16 cellular contexts compared by ENCODE assay signal in genomic region chr17:32124985-32125847, GRCh38. TPM values are rescaled to one million over a fixed set of nuclear protein-coding genes. Genes with fewer than 3 reads are reported as not detected.
DNase-seq lines count a peak whose midpoint lies in the region; ATAC-seq and TF ChIP-seq lines count a peak whose summit lies in the region.
"Had no signal": no experiment of that assay in that cellular context is flagged by ENCODE, and none has a peak within 500 bp of the region (broad histone marks: within the 10 kb centered on the region; RNA-seq: fewer than 3 reads in every experiment).

No MANE protein-coding gene starts in this region.

- H3K27me3 ChIP-seq in heart left ventricle = no peaks in the 10 kb centered on the region

- no peak overlapping the region for H3K4me3 ChIP-seq in heart left ventricle
- H3K4me3 ChIP-seq: thoracic aorta had no signal

- no peak for ATAC-seq in naive thymus-derived CD8-positive, alpha-beta T cell
- ATAC-seq in heart left ventricle = no peak

- H3K27ac ChIP-seq in heart left ventricle = no peak overlapping the region
- H3K27ac ChIP-seq: 22Rv1 had no signal

- peaks cover 0 to 21% (median 10%) of the 10 kb centered on the region in 12 donors for H3K4me1 ChIP-seq in heart left ventricle

- H3K9me3 ChIP-seq in heart left ventricle = no peaks in the 10 kb centered on the region
- H3K9me3 ChIP-seq: Caco-2, thoracic aorta had no signal

- peaks cover 21% of the 10 kb centered on the region for H3K4me1 Mint-ChIP-seq in chondrocyte (ENCODE audit: low read depth)
- peaks cover 12 to 32% (median 25%) of the 10 kb centered on the region in 4 donors for H3K4me1 Mint-ChIP-seq in naive thymus-derived CD8-positive, alpha-beta T cell

- intact Hi-C loops in heart left ventricle (cut with DNase I) = loop anchor here in 1 of 10 donors (10.0 kb wide), 1 partner anchor 50 kb away; no protein-coding TSS in a partner anchor

- 91 to 92% (median 92%) methylated on average over 13 of the region's 13 CpGs for WGBS in heart left ventricle, 4 donors

- no peak overlapping the region for H3K4me3 Mint-ChIP-seq in chondrocyte (ENCODE audit: unreplicated experiment)
- peak overlapping the region in 2 of 10 donors; percentile 26 to 34 for H3K4me3 Mint-ChIP-seq in naive thymus-derived CD8-positive, alpha-beta T cell

- H3K36me3 ChIP-seq in heart left ventricle = peaks cover 0 to 5% (median 0%) of the 10 kb centered on the region in 9 donors
- H3K36me3 ChIP-seq: thoracic aorta had no signal

- H3K9me3 Mint-ChIP-seq in chondrocyte (ENCODE audit: low read depth) = no peaks in the 10 kb centered on the region
- H3K9me3 Mint-ChIP-seq in naive thymus-derived CD8-positive, alpha-beta T cell = no peaks in the 10 kb centered on the region
- H3K9me3 Mint-ChIP-seq: IgD-negative memory B cell had no signal

- no peaks in the 10 kb centered on the region for H3K27me3 Mint-ChIP-seq in chondrocyte (ENCODE audit: low read depth)
- H3K27me3 Mint-ChIP-seq in naive thymus-derived CD8-positive, alpha-beta T cell = no peaks in the 10 kb centered on the region

- DNase-seq in DMS 273 (lab: John Stamatoyannopoulos, UW; ENCODE audit: unreplicated experiment) (peak; percentile 20), DMS 273 treated with DMSO at 0.1 percent for 48 hours (lab: John Stamatoyannopoulos, UW) (no peak), NCI-H524 treated with DMSO at 0.1 percent for 48 hours (lab: John Stamatoyannopoulos, UW) (peak; percentile 59), chondrocyte (ENCODE audit: low spot score) (no peak), heart left ventricle (no peak), NCI-H345 treated with DMSO at 0.1 percent for 48 hours (lab: John Stamatoyannopoulos, UW; ENCODE audit: unreplicated experiment) (no peak)
- DNase-seq in naive thymus-derived CD8-positive, alpha-beta T cell = no peak
- no peak for DNase-seq in activated T-cell treated with anti-CD3 and anti-CD28 coated beads, Interleukin-2, amount 50 U/mL, for 1 hour
- DNase-seq: activated CD4-positive, alpha-beta T cell treated with anti-CD3 and anti-CD28 coated beads for 4 hours; activated effector memory CD4-positive, alpha-beta T cell treated with anti-CD3 and anti-CD28 coated beads, Interleukin-2, amount 50 U/mL, for 16 hours; Caco-2; caudate nucleus; NCI-H1694 had no signal

- no peak for TF ChIP-seq POLR2A in heart left ventricle (IDR thresholded peaks at IDR 0.05)

- TF ChIP-seq CTCF in chondrocyte (IDR thresholded peaks at IDR 0.05) (no peak), heart left ventricle (IDR thresholded peaks at IDR 0.05) (no peak)

- peak overlapping the region; percentile 11 for H3K27ac Mint-ChIP-seq in chondrocyte (ENCODE audit: unreplicated experiment)
- H3K27ac Mint-ChIP-seq in naive thymus-derived CD8-positive, alpha-beta T cell = peak overlapping the region in 9 of 10 donors; percentile 38 to 100 (median 85)

- POLR2A ChIA-PET in naive thymus-derived CD8-positive, alpha-beta T cell (lab: Charles Lee) = interaction anchor here (3.1 kb wide), 1 partner anchor 21 kb away, joined by 21 read pairs; no protein-coding TSS in a partner anchor

- H3K36me3 Mint-ChIP-seq in chondrocyte (ENCODE audit: low read depth) = no peaks in the 10 kb centered on the region
- peaks cover 0 to 2% (median 0%) of the 10 kb centered on the region in 3 donors for H3K36me3 Mint-ChIP-seq in naive thymus-derived CD8-positive, alpha-beta T cell
- H3K36me3 Mint-ChIP-seq: IgD-negative memory B cell had no signal

RNA-seq across cellular contexts. Expression of gene RHOT1, which starts 17.1 kb away (rescaled TPM):
- total RNA-seq in chondrocyte (26.7 to 31.5 TPM (median 27.0 TPM) in 3 replicates), heart left ventricle (10 to 100 TPM; 41.5 to 76.8 (median 54.4) TPM)
- 10 to 100 TPM; 32.2 to 35.6 TPM for total RNA-seq in naive thymus-derived CD8-positive, alpha-beta T cell
- polyA plus RNA-seq in naive thymus-derived CD8-positive, alpha-beta T cell = 10 to 100 TPM; 17.8 to 26.7 (median 24.7) TPM
- 10 to 100 TPM; 43.5 to 53.5 TPM for polyA plus RNA-seq in heart left ventricle

Comparison
In these comparisons a context has a peak if more than half of its experiments do, and no peak if none do; other contexts are left out.
1. DNase-seq: peak in DMS 273 (single experiment) and NCI-H524 treated with DMSO at 0.1 percent for 48 hours (single experiment); none in DMS 273 treated with DMSO at 0.1 percent for 48 hours (single experiment), chondrocyte (single experiment), naive thymus-derived CD8-positive, alpha-beta T cell (0 of 10), activated T-cell treated with anti-CD3 and anti-CD28 coated beads, Interleukin-2, amount 50 U/mL, for 1 hour (single experiment), heart left ventricle (0 of 5) and NCI-H345 treated with DMSO at 0.1 percent for 48 hours (single experiment).